9 cellular contexts compared by ENCODE assay signal in genomic region chr13:95552539-95553270, GRCh38. TPM values are rescaled to one million over a fixed set of nuclear protein-coding genes. Genes with fewer than 3 reads are reported as not detected.
DNase-seq lines count a peak whose midpoint lies in the region; ATAC-seq and TF ChIP-seq lines count a peak whose summit lies in the region.
"Had no signal": no experiment of that assay in that cellular context is flagged by ENCODE, and none has a peak within 500 bp of the region (broad histone marks: within the 10 kb centered on the region; RNA-seq: fewer than 3 reads in every experiment).

A gene with protein sequence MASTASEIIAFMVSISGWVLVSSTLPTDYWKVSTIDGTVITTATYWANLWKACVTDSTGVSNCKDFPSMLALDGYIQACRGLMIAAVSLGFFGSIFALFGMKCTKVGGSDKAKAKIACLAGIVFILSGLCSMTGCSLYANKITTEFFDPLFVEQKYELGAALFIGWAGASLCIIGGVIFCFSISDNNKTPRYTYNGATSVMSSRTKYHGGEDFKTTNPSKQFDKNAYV (plus strand): TSS chr13:95552720. CDS start chr13:95552754, 34 bp downstream.

- no peak within 1 kb of the TSS for H4K91ac ChIP-seq in mesenchymal stem cell (ENCODE audit: low read length)

- no peak within 1 kb of the TSS for H2BK15ac ChIP-seq in mesenchymal stem cell (ENCODE audit: low read depth, poor library complexity, severe bottlenecking)

- peaks cover 3% of the 10 kb centered on the region for H3K9me3 ChIP-seq in mesenchymal stem cell (ENCODE audit: control insufficient read depth, low read length)

- H3K4ac ChIP-seq in mesenchymal stem cell (ENCODE audit: low read depth in 1 of 2, low read length in 2 of 2), result no peak within 1 kb of the TSS

- TF ChIP-seq CTCF in 22Rv1 (IDR thresholded peaks at IDR 0.05) (peak; percentile 18; the same call in 1 of the 2 replicates), brain (conservative IDR thresholded peaks at IDR 0.05) (peak; percentile 42 to 70)

- peaks cover 12 to 83% of the 10 kb centered on the region in 2 experiments for H3K27me3 ChIP-seq in mesenchymal stem cell (ENCODE audit: control insufficient read depth in 1 of 2, insufficient read depth in 1 of 2, low read length in 2 of 2)

- peaks cover 16% of the 10 kb centered on the region for H3K4me1 ChIP-seq in mesenchymal stem cell (ENCODE audit: control insufficient read depth, insufficient read depth, low read depth, low read length)

- peak within 1 kb of the TSS in 1 of 2 experiments; percentile 43 for H3K4me3 ChIP-seq in mesenchymal stem cell (ENCODE audit: insufficient read depth in 1 of 2, low read depth in 1 of 2, low read length in 2 of 2)

- H3K4me1 Mint-ChIP-seq in brain, result peaks cover 4% of the 10 kb centered on the region

- WGBS in mesenchymal stem cell, result 1% methylated on average over 44 of the region's 65 CpGs

- no peak within 1 kb of the TSS for H2AK5ac ChIP-seq in mesenchymal stem cell (ENCODE audit: low read length, severe bottlenecking)

- no peak within 1 kb of the TSS for H3K27ac ChIP-seq in 22Rv1
- H3K27ac ChIP-seq in mesenchymal stem cell (ENCODE audit: low read length, poor library complexity, severe bottlenecking), result no peak within 1 kb of the TSS
- H3K27ac ChIP-seq: VCaP had no signal

- peak within 1 kb of the TSS; percentile 76 for H3K4me2 ChIP-seq in mesenchymal stem cell (ENCODE audit: low read length, poor library complexity, severe bottlenecking)

- no peak within 1 kb of the TSS for H2BK5ac ChIP-seq in mesenchymal stem cell (ENCODE audit: low read depth, low read length, poor library complexity, severe bottlenecking)

- peaks cover 45% of the 10 kb centered on the region for H3K27me3 Mint-ChIP-seq in brain

- no peak within 1 kb of the TSS for H2AFZ ChIP-seq in mesenchymal stem cell (ENCODE audit: low read depth, low read length)

- H3K9ac ChIP-seq in mesenchymal stem cell (ENCODE audit: low read length), result no peak within 1 kb of the TSS

- no peak within 1 kb of the TSS for H3K18ac ChIP-seq in mesenchymal stem cell (ENCODE audit: low read depth in 1 of 2, low read length in 2 of 2)

- H2BK120ac ChIP-seq in mesenchymal stem cell (ENCODE audit: low read depth, low read length), result no peak within 1 kb of the TSS

- H3K23ac ChIP-seq in mesenchymal stem cell (ENCODE audit: low read length in 2 of 2), result peak within 1 kb of the TSS in 1 of 2 experiments; percentile 97

- H4K8ac ChIP-seq in mesenchymal stem cell (ENCODE audit: low read length), result no peak within 1 kb of the TSS

- no peak within 1 kb of the TSS for H2BK12ac ChIP-seq in mesenchymal stem cell (ENCODE audit: low read length in 2 of 2)

- H3K4me3 Mint-ChIP-seq in brain, result peak within 1 kb of the TSS; percentile 19 to 78 (median 74)

- DNase-seq in mesenchymal stem cell (no peak), glomerular visceral epithelial cell (ENCODE audit: extremely low spot score) (no peak), NCI-H2196 (lab: John Stamatoyannopoulos, UW; ENCODE audit: unreplicated experiment) (no peak), GF-D8 (lab: John Stamatoyannopoulos, UW) (no peak), SIG-M5 treated with dmso at 0.1 percent for 504 hours (lab: John Stamatoyannopoulos, UW; ENCODE audit: unreplicated experiment) (no peak)

- peak within 1 kb of the TSS in 1 of 2 experiments; percentile 66 for H3K14ac ChIP-seq in mesenchymal stem cell (ENCODE audit: low read length in 2 of 2)

- H3K79me1 ChIP-seq in mesenchymal stem cell (replicated peaks; ENCODE audit: low read length, poor library complexity, severe bottlenecking), result no peaks in the 10 kb centered on the region

- H3K9me3 Mint-ChIP-seq in brain, result peaks cover 2 to 10% (median 4%) of the 10 kb centered on the region in 5 experiments

- H3K27ac Mint-ChIP-seq in brain, result no peak within 1 kb of the TSS

- no peaks in the 10 kb centered on the region for H3K36me3 Mint-ChIP-seq in brain

- ATAC-seq in GM19463 (IDR thresholded peaks at IDR 0.05; ENCODE audit: unreplicated experiment), result peak; percentile 42

- H3K36me3 ChIP-seq in mesenchymal stem cell (ENCODE audit: control insufficient read depth in 1 of 2, insufficient read depth in 2 of 2, low read depth in 1 of 2, low read length in 2 of 2), result no peaks in the 10 kb centered on the region

RNA-seq across cellular contexts. Expression of the gene that starts here (rescaled TPM):
- polyA plus RNA-seq in brain (ENCODE audit: insufficient read depth, low read depth, low replicate concordance), result 27.0 TPM
- not detected for polyA plus RNA-seq in mesenchymal stem cell (2013, experiment 1 of 2)
- not detected for polyA plus RNA-seq in mesenchymal stem cell (2013, experiment 2 of 2)
